Comparison of ENCODE assay signal across 8 cellular contexts in genomic region chr15:56917652-56918045, GRCh38. TPM values are rescaled to one million over a fixed set of nuclear protein-coding genes. Genes with fewer than 3 reads are reported as not detected.
DNase-seq lines count a peak whose midpoint lies in the region; ATAC-seq and TF ChIP-seq lines count a peak whose summit lies in the region.

No MANE protein-coding gene starts in this region.

- TF ChIP-seq CTCF in progenitor cell of endocrine pancreas (IDR thresholded peaks at IDR 0.05; ENCODE audit: unreplicated experiment), result no peak

- no peak for TF ChIP-seq POLR2A in GM18505 (IDR thresholded peaks at IDR 0.05; ENCODE audit: borderline replicate concordance, extremely low read depth, insufficient read depth, insufficient read length)

- CTCF ChIA-PET in activated CD4-positive, alpha-beta memory T cell treated with anti-CD3 and anti-CD28 coated beads for 36 hours (lab: Charles Lee), result interaction anchor here (0.9 to 1.8 kb wide), 13 partner anchors 10 to 425 kb away, joined by 3 to 9 read pairs (median 4); no protein-coding TSS in a partner anchor

- no peaks in the 10 kb centered on the region for H3K9me3 Mint-ChIP-seq in activated CD4-positive, alpha-beta memory T cell treated with anti-CD3 and anti-CD28 coated beads for 36 hours
- H3K9me3 Mint-ChIP-seq in progenitor cell of endocrine pancreas (ENCODE audit: low read depth), result peaks cover 5% of the 10 kb centered on the region

- H3K4me3 Mint-ChIP-seq in activated CD4-positive, alpha-beta memory T cell treated with anti-CD3 and anti-CD28 coated beads for 36 hours, result peak overlapping the region; percentile 81
- H3K4me3 Mint-ChIP-seq in progenitor cell of endocrine pancreas (ENCODE audit: low read depth), result peak overlapping the region; percentile 81

- POLR2A ChIA-PET in activated CD4-positive, alpha-beta memory T cell treated with anti-CD3 and anti-CD28 coated beads for 36 hours (lab: Charles Lee), result interaction anchor here (0.7 to 3.9 kb wide), 6 partner anchors 31 to 236 kb away, joined by 3 to 28 read pairs (median 4); partner anchors contain the start of gene ZNF280D

- H3K36me3 Mint-ChIP-seq in activated CD4-positive, alpha-beta memory T cell treated with anti-CD3 and anti-CD28 coated beads for 36 hours, result peaks cover 12% of the 10 kb centered on the region
- H3K36me3 Mint-ChIP-seq in progenitor cell of endocrine pancreas (ENCODE audit: insufficient read depth), result peaks cover 22% of the 10 kb centered on the region

- no peak for DNase-seq in Right ventricle myocardium inferior (ENCODE audit: missing footprints)
- no peak for DNase-seq in cardiac septum (ENCODE audit: low spot score)
- DNase-seq in activated CD4-positive, alpha-beta memory T cell treated with anti-CD3 and anti-CD28 coated beads for 36 hours, result no peak
- peak; percentile 11 for DNase-seq in glomerular visceral epithelial cell (ENCODE audit: extremely low spot score)
- no peak for DNase-seq in progenitor cell of endocrine pancreas (ENCODE audit: low spot score, unreplicated experiment)
- DNase-seq in NCI-H1105 treated with DMSO at 0.1 percent for 48 hours (lab: John Stamatoyannopoulos, UW), result no peak
- DNase-seq in hippocampal formation (lab: John Stamatoyannopoulos, UW), result no peak

- peaks cover 26% of the 10 kb centered on the region for H3K4me1 Mint-ChIP-seq in activated CD4-positive, alpha-beta memory T cell treated with anti-CD3 and anti-CD28 coated beads for 36 hours (ENCODE audit: low read depth)
- peaks cover 24% of the 10 kb centered on the region for H3K4me1 Mint-ChIP-seq in progenitor cell of endocrine pancreas (ENCODE audit: low read depth)

- peak; percentile 17 for ATAC-seq in Right ventricle myocardium inferior
- ATAC-seq in GM18505 (IDR thresholded peaks at IDR 0.05; ENCODE audit: unreplicated experiment), result no peak

- peak overlapping the region; percentile 71 for H3K27ac Mint-ChIP-seq in activated CD4-positive, alpha-beta memory T cell treated with anti-CD3 and anti-CD28 coated beads for 36 hours
- peak overlapping the region; percentile 95 for H3K27ac Mint-ChIP-seq in progenitor cell of endocrine pancreas

- no peaks in the 10 kb centered on the region for H3K27me3 Mint-ChIP-seq in activated CD4-positive, alpha-beta memory T cell treated with anti-CD3 and anti-CD28 coated beads for 36 hours
- no peaks in the 10 kb centered on the region for H3K27me3 Mint-ChIP-seq in progenitor cell of endocrine pancreas

- intact Hi-C loops in Right ventricle myocardium inferior (cut with DNase I), result loop anchor here (1.0 to 10.0 kb wide), 5 partner anchors 30 to 297 kb away; partner anchors contain the start of gene ZNF280D
- intact Hi-C loops in cardiac septum (cut with DNase I), result loop anchor here (1.0 to 10.0 kb wide), 5 partner anchors 30 to 387 kb away; partner anchors contain the start of gene ZNF280D
- intact Hi-C loops in activated CD4-positive, alpha-beta memory T cell treated with anti-CD3 and anti-CD28 coated beads for 36 hours (cut with micrococcal nuclease), result loop anchor here (1.0 to 5.0 kb wide), 6 partner anchors 30 to 790 kb away; partner anchors contain the start of genes POLR2M and ZNF280D

RNA-seq across cellular contexts. Expression of gene TCF12, which starts 0.8 kb away (rescaled TPM):
- total RNA-seq in Right ventricle myocardium inferior (46.5 TPM), cardiac septum (57.3 TPM), progenitor cell of endocrine pancreas (164 and 167 TPM in 2 replicates)
- total RNA-seq in activated CD4-positive, alpha-beta memory T cell treated with anti-CD3 and anti-CD28 coated beads for 36 hours, result 10 to 100 TPM; 63.7 to 64.6 TPM
